ENCODE assay signal across 8 cellular contexts in the genomic region with DNA sequence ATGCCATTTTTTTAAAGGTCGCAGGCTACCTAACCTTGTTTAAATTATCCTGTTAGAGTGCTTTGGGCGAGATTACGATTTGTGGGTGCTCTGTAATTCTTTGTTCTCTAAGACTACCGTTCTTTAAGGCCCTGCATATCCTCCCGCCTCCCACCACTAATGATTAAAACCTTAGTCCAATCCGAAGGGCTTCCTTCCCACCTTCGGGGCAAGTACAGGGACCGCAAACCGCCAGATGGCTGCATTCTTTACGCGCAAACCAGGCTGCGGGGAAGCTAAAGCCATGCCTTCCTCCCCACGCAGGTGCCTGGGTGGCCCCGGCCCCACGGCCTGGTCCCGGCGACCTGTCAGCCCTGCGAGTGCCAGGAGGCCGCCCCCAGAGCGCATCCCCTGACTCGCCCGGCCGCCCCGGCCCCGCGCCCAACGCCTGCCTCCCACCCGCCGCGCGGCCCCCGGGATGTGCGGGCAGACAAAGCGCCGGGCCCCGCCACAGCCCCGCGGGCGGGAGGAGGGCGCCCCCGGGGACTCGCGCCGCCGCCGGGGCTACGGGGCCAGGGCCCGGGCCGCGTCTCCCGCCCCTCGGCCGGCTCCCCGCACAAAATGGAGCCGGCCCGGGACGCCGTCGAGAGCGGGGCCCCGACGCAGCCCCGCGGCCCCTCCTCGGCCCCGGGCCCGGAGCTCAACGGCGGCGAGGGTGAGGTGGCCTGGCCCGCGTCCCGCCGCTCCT. TPM values are rescaled to one million over a fixed set of nuclear protein-coding genes. Genes with fewer than 3 reads are reported as not detected.
DNase-seq lines count a peak whose midpoint lies in the region; ATAC-seq and TF ChIP-seq lines count a peak whose summit lies in the region.

No MANE protein-coding gene starts in this region.

- H3K27me3 ChIP-seq in naive thymus-derived CD4-positive, alpha-beta T cell (ENCODE audit: control insufficient read depth in 2 of 2, insufficient read depth in 2 of 2, low read length in 2 of 2), result no peaks in the 10 kb centered on the region

- H3K9me2 ChIP-seq in OCI-LY7 (ENCODE audit: insufficient read depth, low read length), result no peaks in the 10 kb centered on the region

- POLR2A ChIA-PET in AG04449 (lab: Yijun Ruan, JAX) (interaction anchor here (0.5 to 1.9 kb wide), 9 partner anchors 9 to 180 kb away, joined by 3 to 10 read pairs (median 3); a partner anchor contains a TSS), OCI-LY7 (lab: Charles Lee) (interaction anchor here (0.6 to 1.8 kb wide), 8 partner anchors 8 to 296 kb away, joined by 3 to 7 read pairs (median 4); a partner anchor contains a TSS)
- POLR2A ChIA-PET in naive thymus-derived CD4-positive, alpha-beta T cell (lab: Charles Lee), result interaction anchor here (0.9 to 3.5 kb wide), 15 partner anchors 11 to 970 kb away, joined by 3 to 32 read pairs (median 4); a partner anchor contains a TSS

- H3K9me3 ChIP-seq in OCI-LY7 (ENCODE audit: low read length), result no peaks in the 10 kb centered on the region
- no peaks in the 10 kb centered on the region for H3K9me3 ChIP-seq in naive thymus-derived CD4-positive, alpha-beta T cell (ENCODE audit: control insufficient read depth in 2 of 3, low read length in 3 of 3)

- H3K27ac Mint-ChIP-seq in activated T-helper 1 cell treated with anti-CD3 and anti-CD28 coated beads, Interleukin-12 subunit alpha, Interleukin-12 subunit beta, Interleukin-2, Interleukin-4 antibody, amounts not matched to agents 30 ng/mL and 10 ng/mL and 1 ng/mL, durations not matched to agents 14 hours and 24 hours and 36 hours, result peak overlapping the region; percentile 88
- peak overlapping the region; percentile 71 to 95 (median 89) for H3K27ac Mint-ChIP-seq in naive thymus-derived CD4-positive, alpha-beta T cell

- peaks cover 20% of the 10 kb centered on the region for H3K4me1 Mint-ChIP-seq in activated T-helper 1 cell treated with anti-CD3 and anti-CD28 coated beads, Interleukin-12 subunit alpha, Interleukin-12 subunit beta, Interleukin-2, Interleukin-4 antibody, amounts not matched to agents 30 ng/mL and 10 ng/mL and 1 ng/mL, durations not matched to agents 14 hours and 24 hours and 36 hours (ENCODE audit: low read depth)
- peaks cover 4 to 26% (median 13%) of the 10 kb centered on the region in 7 donors for H3K4me1 Mint-ChIP-seq in naive thymus-derived CD4-positive, alpha-beta T cell

- peak overlapping the region; percentile 77; the same call in 1 of the 2 replicates for H2AFZ ChIP-seq in OCI-LY7 (ENCODE audit: low read length)

- peaks cover 4% of the 10 kb centered on the region for H3K36me3 Mint-ChIP-seq in activated T-helper 1 cell treated with anti-CD3 and anti-CD28 coated beads, Interleukin-12 subunit alpha, Interleukin-12 subunit beta, Interleukin-2, Interleukin-4 antibody, amounts not matched to agents 30 ng/mL and 10 ng/mL and 1 ng/mL, durations not matched to agents 14 hours and 24 hours and 36 hours (ENCODE audit: low read depth)
- H3K36me3 Mint-ChIP-seq in naive thymus-derived CD4-positive, alpha-beta T cell, result peaks cover 3 to 4% (median 4%) of the 10 kb centered on the region in 5 donors

- TF ChIP-seq CTCF in AG04449 (IDR thresholded peaks at IDR 0.05; ENCODE audit: insufficient read depth, low read length, missing control alignments) (no peak), OCI-LY7 (conservative IDR thresholded peaks at IDR 0.05; ENCODE audit: low read length) (no peak)

- peak overlapping the region; percentile 87 for H3K4me3 Mint-ChIP-seq in activated T-helper 1 cell treated with anti-CD3 and anti-CD28 coated beads, Interleukin-12 subunit alpha, Interleukin-12 subunit beta, Interleukin-2, Interleukin-4 antibody, amounts not matched to agents 30 ng/mL and 10 ng/mL and 1 ng/mL, durations not matched to agents 14 hours and 24 hours and 36 hours
- peak overlapping the region; percentile 81 to 93 (median 90) for H3K4me3 Mint-ChIP-seq in naive thymus-derived CD4-positive, alpha-beta T cell

- peak overlapping the region; percentile 82 for H3K27ac ChIP-seq in OCI-LY7 (ENCODE audit: low read depth, low read length, poor library complexity, severe bottlenecking)
- peak overlapping the region; percentile 69 for H3K27ac ChIP-seq in naive thymus-derived CD4-positive, alpha-beta T cell (ENCODE audit: low read depth, low read length)

- DNase-seq in AG04449 (ENCODE audit: low read depth, low spot score) (no peak), OCI-LY7 (ENCODE audit: low spot score) (peak; percentile 74), fibroblast of gingiva (ENCODE audit: low read depth) (peak; percentile 35)
- peak; percentile 39 for DNase-seq in activated T-helper 1 cell treated with anti-CD3 and anti-CD28 coated beads, Interleukin-12 subunit alpha, Interleukin-12 subunit beta, Interleukin-2, Interleukin-4 antibody, amounts not matched to agents 30 ng/mL and 10 ng/mL and 1 ng/mL, durations not matched to agents 14 hours and 24 hours and 36 hours (ENCODE audit: low spot score)
- peak; percentile 29 to 66 (median 38) for DNase-seq in naive thymus-derived CD4-positive, alpha-beta T cell
- DNase-seq in stimulated activated naive CD8-positive, alpha-beta T cell treated with anti-CD3 and anti-CD28 coated beads, Interleukin-15, Interleukin-2, amounts not matched to agents 100 U/mL and 50 U/mL, for 24 hours, result peak; percentile 62

- peaks cover under 1% of the 10 kb centered on the region for H3K27me3 Mint-ChIP-seq in activated T-helper 1 cell treated with anti-CD3 and anti-CD28 coated beads, Interleukin-12 subunit alpha, Interleukin-12 subunit beta, Interleukin-2, Interleukin-4 antibody, amounts not matched to agents 30 ng/mL and 10 ng/mL and 1 ng/mL, durations not matched to agents 14 hours and 24 hours and 36 hours (ENCODE audit: insufficient read depth)
- peaks cover 0 to 16% (median 0%) of the 10 kb centered on the region in 5 donors for H3K27me3 Mint-ChIP-seq in naive thymus-derived CD4-positive, alpha-beta T cell

- ATAC-seq in GM18858 (IDR thresholded peaks at IDR 0.05; ENCODE audit: unreplicated experiment) (peak; percentile 12), HG03066 (IDR thresholded peaks at IDR 0.05; ENCODE audit: low read depth, unreplicated experiment) (peak; percentile 14)
- peak; percentile 0 for ATAC-seq in naive thymus-derived CD4-positive, alpha-beta T cell
- ATAC-seq in stimulated activated naive CD8-positive, alpha-beta T cell treated with anti-CD3 and anti-CD28 coated beads, Interleukin-15, Interleukin-2, amounts not matched to agents 100 U/mL and 50 U/mL, for 24 hours, result peak; percentile 19

- H3K4me1 ChIP-seq in OCI-LY7 (ENCODE audit: insufficient read depth, low read length, poor library complexity, severe bottlenecking), result peaks cover 31% of the 10 kb centered on the region
- H3K4me1 ChIP-seq in naive thymus-derived CD4-positive, alpha-beta T cell (ENCODE audit: control insufficient read depth in 2 of 2, insufficient read depth in 2 of 2, low read length in 2 of 2), result peaks cover 10 to 26% of the 10 kb centered on the region in 2 donors

- CTCF ChIA-PET in AG04449 (lab: Yijun Ruan, JAX), result interaction anchor here (1.6 to 1.9 kb wide), 2 partner anchors 28 to 40 kb away, joined by 3 to 5 read pairs; no protein-coding TSS in a partner anchor
- CTCF ChIA-PET in OCI-LY7 (lab: Charles Lee; ENCODE audit: unreplicated experiment), result no interaction called here
- CTCF ChIA-PET in naive thymus-derived CD4-positive, alpha-beta T cell (lab: Charles Lee), result interaction anchor here (0.7 kb wide), 1 partner anchor 151 kb away, joined by 5 read pairs; no protein-coding TSS in a partner anchor

- no peaks in the 10 kb centered on the region for H4K20me1 ChIP-seq in OCI-LY7 (ENCODE audit: insufficient read depth, low read length)

- H3K4me2 ChIP-seq in OCI-LY7 (ENCODE audit: low read length), result peak overlapping the region; percentile 94

- no peaks in the 10 kb centered on the region for H3K9me3 Mint-ChIP-seq in activated T-helper 1 cell treated with anti-CD3 and anti-CD28 coated beads, Interleukin-12 subunit alpha, Interleukin-12 subunit beta, Interleukin-2, Interleukin-4 antibody, amounts not matched to agents 30 ng/mL and 10 ng/mL and 1 ng/mL, durations not matched to agents 14 hours and 24 hours and 36 hours
- no peaks in the 10 kb centered on the region for H3K9me3 Mint-ChIP-seq in naive thymus-derived CD4-positive, alpha-beta T cell

- H3K79me2 ChIP-seq in OCI-LY7 (ENCODE audit: insufficient read depth, low read depth, low read length), result peaks cover 23% of the 10 kb centered on the region

- peaks cover 29% of the 10 kb centered on the region for H3K36me3 ChIP-seq in OCI-LY7 (ENCODE audit: insufficient read depth, low read length)
- peaks cover 0 to 4% (median 0%) of the 10 kb centered on the region in 3 experiments for H3K36me3 ChIP-seq in naive thymus-derived CD4-positive, alpha-beta T cell (ENCODE audit: control insufficient read depth in 2 of 3, insufficient read depth in 3 of 3, low read length in 3 of 3)

- H3K4me3 ChIP-seq in AG04449 (ENCODE audit: low read depth, low read length) (peak overlapping the region; percentile 86), OCI-LY7 (ENCODE audit: low read depth, low read length, poor library complexity, severe bottlenecking) (peak overlapping the region; percentile 88)
- peak overlapping the region; percentile 69 for H3K4me3 ChIP-seq in naive thymus-derived CD4-positive, alpha-beta T cell (ENCODE audit: low read length)

- TSS peak; percentile 81 for BruUV-seq in OCI-LY7 (replicated peaks; lab: Mats Ljungman, UMichigan)

- intact Hi-C loops in OCI-LY7 (cut with micrococcal nuclease; ENCODE audit: unreplicated experiment), result loop anchor here (5.0 kb wide), 2 partner anchors 180 to 205 kb away; a partner anchor contains a TSS
- intact Hi-C loops in activated T-helper 1 cell treated with anti-CD3 and anti-CD28 coated beads, Interleukin-12 subunit alpha, Interleukin-12 subunit beta, Interleukin-2, Interleukin-4 antibody, amounts not matched to agents 30 ng/mL and 10 ng/mL and 1 ng/mL, durations not matched to agents 14 hours and 24 hours and 36 hours (cut with micrococcal nuclease), result loop anchor here (5.0 to 10.0 kb wide), 2 partner anchors 165 to 1197 kb away; a partner anchor contains a TSS
- intact Hi-C loops in naive thymus-derived CD4-positive, alpha-beta T cell (cut with micrococcal nuclease), result loop anchor here (1.0 to 5.0 kb wide), 6 partner anchors 73 to 1193 kb away; a partner anchor contains a TSS

RNA-seq across cellular contexts. Expression of a gene that starts 0.7 kb away (rescaled TPM):
- 21.6 and 30.2 TPM in 2 replicates for total RNA-seq in OCI-LY7 (2014; rRNA removed; shearing (Covaris generic))
- 38.5 and 40.3 TPM in 2 replicates for total RNA-seq in OCI-LY7 (2022)
- total RNA-seq in activated T-helper 1 cell treated with anti-CD3 and anti-CD28 coated beads, Interleukin-12 subunit alpha, Interleukin-12 subunit beta, Interleukin-2, Interleukin-4 antibody, amounts not matched to agents 30 ng/mL and 10 ng/mL and 1 ng/mL, durations not matched to agents 14 hours and 24 hours and 36 hours, result 25.0 and 25.2 TPM in 2 replicates
- total RNA-seq in naive thymus-derived CD4-positive, alpha-beta T cell, result 10 to 100 TPM; 11.6 to 25.9 (median 24.4) TPM
- 10 to 100 TPM; 39.1 to 47.0 TPM for polyA plus RNA-seq in naive thymus-derived CD4-positive, alpha-beta T cell
